In the genomic region with DNA sequence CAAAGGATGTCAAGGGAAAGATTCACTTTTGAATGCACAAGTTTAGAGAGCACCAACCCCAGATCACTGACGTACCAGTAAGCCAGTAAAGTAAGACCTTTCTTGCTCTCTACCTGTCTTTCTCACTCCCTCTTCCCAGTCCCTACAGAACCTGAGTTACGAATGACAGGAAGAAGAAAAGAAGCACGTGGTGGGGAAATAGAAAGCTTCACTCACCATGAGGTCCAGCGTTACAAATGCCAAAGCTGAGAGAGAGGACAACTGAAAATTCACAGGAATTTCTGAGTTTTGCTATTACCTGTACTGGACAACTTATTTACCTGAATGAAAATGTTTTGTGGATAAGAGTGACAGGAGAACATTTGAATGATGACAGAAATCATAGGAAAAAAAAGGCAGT, we compare ENCODE assay signal across 28 cellular contexts.
"Had no signal": no experiment of that assay in that cellular context is flagged by ENCODE, and none has a peak within 500 bp of the region (broad histone marks: within the 10 kb centered on the region; RNA-seq: fewer than 3 reads in every experiment).

No MANE protein-coding gene starts in this region.

- H3K4me1 ChIP-seq: stomach, suprapubic skin, testis, thyroid gland, tibial artery, tibial nerve, transverse colon, upper lobe of left lung, upper lobe of right lung, vagina had no signal

- H3K27ac ChIP-seq: stomach, suprapubic skin, testis, thoracic aorta, thyroid gland, tibial artery, tibial nerve, transverse colon, upper lobe of left lung, upper lobe of right lung, vagina had no signal

- H3K9me3 Mint-ChIP-seq: stimulated activated effector memory CD8-positive, alpha-beta T cell treated with anti-CD3 and anti-CD28 coated beads, Interleukin-12 subunit alpha, Interleukin-12 subunit beta, amount 100 ng/mL, for 72 hours; stimulated activated memory B cell treated with anti-CD40 and anti-IgM and Interleukin-4, amounts not matched to agents 10 μg/mL and 1 μg/mL and 100 μg/mL, for 72 hours; stimulated activated naive B cell treated with anti-CD40 and anti-IgM and Interleukin-4, amounts not matched to agents 10 μg/mL and 1 μg/mL and 100 μg/mL, for 72 hours; stimulated activated naive CD8-positive, alpha-beta T cell treated with anti-CD3 and anti-CD28 coated beads, Interleukin-15, amount 100 ng/mL, for 72 hours; stimulated activated naive CD8-positive, alpha-beta T cell treated with anti-CD3 and anti-CD28 coated beads, Interleukin-15, Interleukin-2, amounts not matched to agents 100 ng/mL and 50 ng/mL, for 24 hours; type B pancreatic cell had no signal

- ATAC-seq: stimulated activated effector memory CD8-positive, alpha-beta T cell treated with anti-CD3 and anti-CD28 coated beads, Interleukin-12 subunit alpha, Interleukin-12 subunit beta, amount 100 ng/mL, for 72 hours; stimulated activated naive B cell treated with anti-CD40 and anti-IgM and Interleukin-4, amounts not matched to agents 10 μg/mL and 1 μg/mL and 100 μg/mL, for 72 hours; stimulated activated naive CD8-positive, alpha-beta T cell treated with anti-CD3 and anti-CD28 coated beads, Interleukin-15, amount 100 ng/mL, for 72 hours; stimulated activated naive CD8-positive, alpha-beta T cell treated with anti-CD3 and anti-CD28 coated beads, Interleukin-15, Interleukin-2, amounts not matched to agents 100 U/mL and 50 U/mL, for 24 hours; upper lobe of right lung had no signal

- H3K9me3 ChIP-seq: stomach, suprapubic skin, testis, thoracic aorta, thyroid gland, tibial artery, tibial nerve, transverse colon, upper lobe of left lung, upper lobe of right lung, vagina had no signal

- DNase-seq: stimulated activated CD4-positive, alpha-beta T cell treated with anti-CD3 and anti-CD28 coated beads, Interleukin-2, amount 100 ng/mL, for 48 hours; stimulated activated CD4-positive, alpha-beta T cell treated with anti-CD3 and anti-CD28 coated beads, Interleukin-4, amount 100 ng/mL, for 1 hour; stimulated activated CD4-positive, alpha-beta T cell treated with anti-CD3 and anti-CD28 coated beads, Interleukin-4, amount 100 ng/mL, for 24 hours; stimulated activated CD4-positive, alpha-beta T cell treated with anti-CD3 and anti-CD28 coated beads, Interleukin-4, amount 100 ng/mL, for 4 hours; stimulated activated CD8-positive, alpha-beta memory T cell treated with anti-CD3 and anti-CD28 coated beads, Interleukin-4, amount 100 ng/mL, for 48 hours; stimulated activated naive B cell treated with anti-CD40 and anti-IgM and Interleukin-4, amounts not matched to agents 10 μg/mL and 1 μg/mL and 100 μg/mL, for 72 hours; stimulated activated naive CD4-positive, alpha-beta T cell; stimulated activated naive CD4-positive, alpha-beta T cell treated with Interleukin-2 at 50 U/mL for 16 hours; stimulated activated naive CD8-positive, alpha-beta T cell treated with anti-CD3 and anti-CD28 coated beads, Interleukin-15, amount 100 ng/mL, for 72 hours; stimulated activated naive CD8-positive, alpha-beta T cell treated with anti-CD3 and anti-CD28 coated beads, Interleukin-15, Interleukin-2, amounts not matched to agents 100 U/mL and 50 U/mL, for 24 hours; stomach; substantia nigra; testis; thyroid gland; tibial artery; transverse colon; trophoblast cell; upper lobe of left lung; upper lobe of right lung had no signal

- H3K36me3 Mint-ChIP-seq: stimulated activated effector memory CD8-positive, alpha-beta T cell treated with anti-CD3 and anti-CD28 coated beads, Interleukin-12 subunit alpha, Interleukin-12 subunit beta, amount 100 ng/mL, for 72 hours; stimulated activated memory B cell treated with anti-CD40 and anti-IgM and Interleukin-4, amounts not matched to agents 10 μg/mL and 1 μg/mL and 100 μg/mL, for 72 hours; stimulated activated naive B cell treated with anti-CD40 and anti-IgM and Interleukin-4, amounts not matched to agents 10 μg/mL and 1 μg/mL and 100 μg/mL, for 72 hours; type B pancreatic cell had no signal

- H3K27me3 Mint-ChIP-seq: stimulated activated memory B cell treated with anti-CD40 and anti-IgM and Interleukin-4, amounts not matched to agents 10 μg/mL and 1 μg/mL and 100 μg/mL, for 72 hours; stimulated activated naive CD8-positive, alpha-beta T cell treated with anti-CD3 and anti-CD28 coated beads, Interleukin-15, amount 100 ng/mL, for 72 hours; stimulated activated naive CD8-positive, alpha-beta T cell treated with anti-CD3 and anti-CD28 coated beads, Interleukin-15, Interleukin-2, amounts not matched to agents 100 ng/mL and 50 ng/mL, for 24 hours; type B pancreatic cell had no signal

- H3K4me1 Mint-ChIP-seq: stimulated activated effector memory CD8-positive, alpha-beta T cell treated with anti-CD3 and anti-CD28 coated beads, Interleukin-12 subunit alpha, Interleukin-12 subunit beta, amount 100 ng/mL, for 72 hours; stimulated activated memory B cell treated with anti-CD40 and anti-IgM and Interleukin-4, amounts not matched to agents 10 μg/mL and 1 μg/mL and 100 μg/mL, for 72 hours; stimulated activated naive B cell treated with anti-CD40 and anti-IgM and Interleukin-4, amounts not matched to agents 10 μg/mL and 1 μg/mL and 100 μg/mL, for 72 hours; stimulated activated naive CD8-positive, alpha-beta T cell treated with anti-CD3 and anti-CD28 coated beads, Interleukin-15, amount 100 ng/mL, for 72 hours had no signal

- FAIRE-seq: urothelium cell line had no signal

- H3K4me3 Mint-ChIP-seq: stimulated activated effector memory CD8-positive, alpha-beta T cell treated with anti-CD3 and anti-CD28 coated beads, Interleukin-12 subunit alpha, Interleukin-12 subunit beta, amount 100 ng/mL, for 72 hours; stimulated activated memory B cell treated with anti-CD40 and anti-IgM and Interleukin-4, amounts not matched to agents 10 μg/mL and 1 μg/mL and 100 μg/mL, for 72 hours; stimulated activated naive B cell treated with anti-CD40 and anti-IgM and Interleukin-4, amounts not matched to agents 10 μg/mL and 1 μg/mL and 100 μg/mL, for 72 hours; stimulated activated naive CD8-positive, alpha-beta T cell treated with anti-CD3 and anti-CD28 coated beads, Interleukin-15, amount 100 ng/mL, for 72 hours; stimulated activated naive CD8-positive, alpha-beta T cell treated with anti-CD3 and anti-CD28 coated beads, Interleukin-15, Interleukin-2, amounts not matched to agents 100 ng/mL and 50 ng/mL, for 24 hours; type B pancreatic cell had no signal

- H3K36me3 ChIP-seq: stomach, suprapubic skin, thoracic aorta, thyroid gland, tibial artery, tibial nerve, transverse colon, upper lobe of left lung, upper lobe of right lung, vagina had no signal

- H3K27me3 ChIP-seq: stomach, suprapubic skin, testis, thyroid gland, tibial artery, tibial nerve, transverse colon, upper lobe of left lung, upper lobe of right lung, vagina had no signal

- H3K4me3 ChIP-seq: stomach, suprapubic skin, testis, thoracic aorta, thyroid gland, tibial artery, tibial nerve, transverse colon, upper lobe of left lung, upper lobe of right lung, vagina had no signal

- H3K27ac Mint-ChIP-seq: stimulated activated effector memory CD8-positive, alpha-beta T cell treated with anti-CD3 and anti-CD28 coated beads, Interleukin-12 subunit alpha, Interleukin-12 subunit beta, amount 100 ng/mL, for 72 hours; stimulated activated memory B cell treated with anti-CD40 and anti-IgM and Interleukin-4, amounts not matched to agents 10 μg/mL and 1 μg/mL and 100 μg/mL, for 72 hours; stimulated activated naive B cell treated with anti-CD40 and anti-IgM and Interleukin-4, amounts not matched to agents 10 μg/mL and 1 μg/mL and 100 μg/mL, for 72 hours; stimulated activated naive CD8-positive, alpha-beta T cell treated with anti-CD3 and anti-CD28 coated beads, Interleukin-15, Interleukin-2, amounts not matched to agents 100 ng/mL and 50 ng/mL, for 24 hours; type B pancreatic cell had no signal
